In genomic region chr1:77671836-77672235, GRCh38 we compare ENCODE assay signal across 11 cellular contexts. TPM values are rescaled to one million over a fixed set of nuclear protein-coding genes. Genes with fewer than 3 reads are reported as not detected.
DNase-seq lines count a peak whose midpoint lies in the region; ATAC-seq, FAIRE-seq and TF ChIP-seq lines count a peak whose summit lies in the region.
"Had no signal": no experiment of that assay in that cellular context is flagged by ENCODE, and none has a peak within 500 bp of the region (broad histone marks: within the 10 kb centered on the region; RNA-seq: fewer than 3 reads in every experiment).

No MANE protein-coding gene starts in this region.

- TF ChIP-seq POLR2A in GM12878 (IDR thresholded peaks at IDR 0.05; ENCODE audit: low read depth, low read length) = no peak

- no peaks in the 10 kb centered on the region for H3K27me3 Mint-ChIP-seq in osteocyte (ENCODE audit: unreplicated experiment)

- TF ChIP-seq RAD21 in GM12878 (IDR thresholded peaks at IDR 0.05; ENCODE audit: insufficient read depth, low read depth, low read length) = no peak

- no TSS peak for BruUV-seq in GM12878 (replicated peaks; lab: Mats Ljungman, UMichigan)

- intact Hi-C loops in GM12878 (cut with micrococcal nuclease; ENCODE audit: unreplicated experiment) = loop anchor here (5.0 kb wide), 1 partner anchor 955 kb away; no protein-coding TSS in a partner anchor

- H3K9me3 ChIP-seq in GM12878 (replicated peaks; ENCODE audit: control insufficient read depth, insufficient read depth, low read length) (no peaks in the 10 kb centered on the region), WERI-Rb-1 (ENCODE audit: severe bottlenecking) (no peaks in the 10 kb centered on the region)

- H3K27me3 ChIP-seq in GM12878 (replicated peaks in 1 of 2; ENCODE audit: control insufficient read depth in 2 of 2, insufficient read depth in 2 of 2, low read length in 1 of 2) = no peaks in the 10 kb centered on the region
- H3K27me3 ChIP-seq in WERI-Rb-1 (ENCODE audit: insufficient read depth, low read depth, severe bottlenecking) = no peaks in the 10 kb centered on the region

- RAD21 ChIA-PET in GM12878 (lab: Charles Lee; ENCODE audit: unreplicated experiment) = interaction anchor here (0.6 to 1.1 kb wide), 2 partner anchors 11 to 132 kb away, joined by 3 to 4 read pairs; no protein-coding TSS in a partner anchor

- FAIRE-seq in GM12878 (lab: Jason Lieb, UNC) = no peak

- TF ChIP-seq CTCF in GM12878 (IDR thresholded peaks at IDR 0.05 in 2 of 3, conservative IDR thresholded peaks at IDR 0.05 in 1 of 3; ENCODE audit: control insufficient read depth in 2 of 3, extremely low read depth in 1 of 3, insufficient read depth in 1 of 3, low read depth in 3 of 3, low read length in 3 of 3) (no peak), osteocyte (IDR thresholded peaks at IDR 0.05) (no peak), GM20000 (IDR thresholded peaks at IDR 0.05; ENCODE audit: extremely low read depth, missing control alignments) (no peak), WERI-Rb-1 (IDR thresholded peaks at IDR 0.05; ENCODE audit: low read depth, low read length) (no peak)

- H3K4me1 Mint-ChIP-seq in osteocyte (ENCODE audit: unreplicated experiment) = peaks cover 51% of the 10 kb centered on the region

- POLR2A ChIA-PET in GM12878 (lab: Charles Lee) = interaction anchor here (0.6 to 2.2 kb wide), 4 partner anchors 9 to 80 kb away, joined by 3 to 8 read pairs (median 6); partner anchors contain the start of gene ZZZ3

- H3K36me3 Mint-ChIP-seq in osteocyte (ENCODE audit: unreplicated experiment) = no peaks in the 10 kb centered on the region

- H3K4me1 ChIP-seq in GM12878 (ENCODE audit: control insufficient read depth, insufficient read depth, low read length) = peaks cover 25% of the 10 kb centered on the region

- H3K4me3 ChIP-seq in GM12878 = peak overlapping the region; percentile 60
- no peak overlapping the region for H3K4me3 ChIP-seq in WERI-Rb-1 (ENCODE audit: low read depth, low read length)

- no peaks in the 10 kb centered on the region for H3K9me3 Mint-ChIP-seq in osteocyte (ENCODE audit: unreplicated experiment)

- no peak for TF ChIP-seq EP300 in GM12878 (IDR thresholded peaks at IDR 0.05; ENCODE audit: borderline replicate concordance in 1 of 2, control insufficient read depth in 1 of 2, low read depth in 2 of 2, low read length in 2 of 2)

- SMC1A ChIA-PET in GM12878 (lab: Charles Lee; ENCODE audit: uncharacterized antibody, unreplicated experiment) = interaction anchor here (1.0 to 2.0 kb wide), 6 partner anchors 8 to 75 kb away, joined by 3 to 7 read pairs (median 4); no protein-coding TSS in a partner anchor

- H3K36me3 ChIP-seq in GM12878 (ENCODE audit: control insufficient read depth in 2 of 2, insufficient read depth in 2 of 2, low read length in 1 of 2) (peaks cover 0 to 3% of the 10 kb centered on the region in 2 experiments; a peak in 1 of 4 replicates), WERI-Rb-1 (no peaks in the 10 kb centered on the region)

- peak; percentile 37 for DNase-seq in HT1080 (ENCODE audit: low read depth)
- DNase-seq in GM12878 (ENCODE audit: low read depth, low spot score) = no peak
- DNase-seq in osteocyte (ENCODE audit: extremely low spot score, unreplicated experiment) = no peak
- DNase-seq in GM20000 (ENCODE audit: low spot score) = no peak
- no peak for DNase-seq in WERI-Rb-1
- no peak for DNase-seq in GF-D8 (lab: John Stamatoyannopoulos, UW)
- DNase-seq in NCI-H82 treated with DMSO at 0.1 percent for 48 hours (lab: John Stamatoyannopoulos, UW; ENCODE audit: unreplicated experiment) = no peak
- DNase-seq: activated CD8-positive, alpha-beta memory T cell treated with anti-CD3 and anti-CD28 coated beads, Interleukin-2, amount 50 U/mL, for 48 hours; effector CD8-positive, alpha-beta T cell; left cardiac atrium had no signal

- in situ Hi-C loops in GM12878 (cut with MboI) = no loop called here

- peak overlapping the region; percentile 11 for H3K27ac Mint-ChIP-seq in osteocyte (ENCODE audit: unreplicated experiment)

- H3K27ac ChIP-seq in GM12878 (ENCODE audit: control insufficient read depth, insufficient read depth) (peak overlapping the region; percentile 82), WERI-Rb-1 (no peak overlapping the region)

- peak overlapping the region; percentile 15; the same call in 1 of the 2 replicates for H3K9ac ChIP-seq in GM12878 (ENCODE audit: control insufficient read depth, insufficient read depth, low read length)

- peak overlapping the region; percentile 97 for H3K4me2 ChIP-seq in GM12878 (ENCODE audit: control insufficient read depth, insufficient read depth)

- peak; percentile 48 for ATAC-seq in GM18867 (IDR thresholded peaks at IDR 0.05; ENCODE audit: unreplicated experiment)
- peak; percentile 61 for ATAC-seq in GM12878
- ATAC-seq: left cardiac atrium had no signal

- no peaks in the 10 kb centered on the region for H4K20me1 ChIP-seq in GM12878 (ENCODE audit: control insufficient read depth, insufficient read depth)

- peaks cover 97% of the 10 kb centered on the region for H3K79me2 ChIP-seq in GM12878 (ENCODE audit: control insufficient read depth, insufficient read depth, low read length)

- no peak overlapping the region for H2AFZ ChIP-seq in GM12878 (ENCODE audit: control insufficient read depth, low read depth, low read length)

- CTCF ChIA-PET in GM12878 (lab: Yijun Ruan, JAX) = interaction anchor here (0.6 to 1.6 kb wide), 2 partner anchors 11 to 20 kb away, joined by 3 to 5 read pairs; partner anchors contain the start of gene ZZZ3

- 49% methylated on average over 5 of the region's 5 CpGs for WGBS in GM12878 (ENCODE audit: insufficient coverage, insufficient replicate concordance, low lambda C conversion rate, missing lambda C conversion rate)

- H3K4me3 Mint-ChIP-seq in osteocyte (ENCODE audit: unreplicated experiment) = no peak overlapping the region

TF ChIP-seq in GM12878, 131 proteins besides CTCF, POLR2A, EP300 and RAD21:
- no peak for TF ChIP-seq NR2C1 (IDR thresholded peaks at IDR 0.05)
- TF ChIP-seq CHD4 (IDR thresholded peaks at IDR 0.05) = no peak
- TF ChIP-seq REST (IDR thresholded peaks at IDR 0.05; ENCODE audit: low read depth, low read length) = no peak
- TF ChIP-seq POLR2AphosphoS5 (IDR thresholded peaks at IDR 0.05; ENCODE audit: low read length) = no peak
- 0 out of 2 replicates have a peak, but pooled peaks have one; percentile 13 for TF ChIP-seq NFIC (IDR thresholded peaks at IDR 0.05; ENCODE audit: low read depth, low read length)
- no peak for TF ChIP-seq BACH1 (IDR thresholded peaks at IDR 0.05; ENCODE audit: borderline replicate concordance)

RNA-seq across cellular contexts. Expression of gene ZZZ3, which starts 10.6 kb away (rescaled TPM):
- total RNA-seq in HT1080 (2014; rRNA removed; shearing (Covaris generic)) = 64.8 and 70.6 TPM in 2 replicates
- polyA plus RNA-seq in HT1080 (2015; cell fraction: cytosol; rRNA removed) = 29.7 and 43.3 TPM in 2 replicates
- 39.5 and 41.4 TPM in 2 replicates for polyA plus RNA-seq in HT1080 (2015; cell fraction: nucleus; rRNA removed)
- 181 and 182 TPM in 2 replicates for total RNA-seq in GM12878 (2013; cell fraction: nucleolus; rRNA removed)
- total RNA-seq in GM12878 (2014; rRNA removed) (39.5 and 53.6 TPM in 2 replicates), GM12878 (2014; rRNA removed; fragmentation: Illumina TruSeq; extraction: Trizol) (44.1 and 45.1 TPM in 2 replicates), GM12878 (2021) (31.2 and 32.8 TPM in 2 replicates), osteocyte (51.5 and 54.3 TPM in 2 replicates)
- 7.4 TPM for polyA plus RNA-seq in GM12878 (2011; ENCODE audit: low read depth)
- polyA plus RNA-seq in GM12878 (2011; rRNA removed) (26.3 and 36.8 TPM in 2 replicates), GM12878 (2014; fragmentation: Illumina TruSeq; extraction: Trizol) (25.6 and 31.9 TPM in 2 replicates), GM12878 (2014; fragmentation: Nextera tagmentation; extraction: Ambion mirVana) (10 to 100 TPM; 10.5 to 12.7 TPM), GM12878 (2014; rRNA removed) (23.8 and 25.9 TPM in 2 replicates), GM12878 (2016; fragmentation: Nextera tagmentation; extraction: Ambion mirVana) (10 to 100 TPM; 37.4 to 40.3 TPM)
- 10.4 and 14.2 TPM in 2 replicates for polyA plus RNA-seq in GM12878 (2011; cell fraction: cytosol; rRNA removed)
- 21.3 and 26.8 TPM in 2 replicates for polyA plus RNA-seq in GM12878 (2011; cell fraction: nucleus; rRNA removed)
- polyA plus RNA-seq in GM12878 (2012) = 13.1 and 16.7 TPM in 2 replicates
- 28.9 and 43.7 TPM in 2 replicates for polyA minus RNA-seq in GM12878 (2011; rRNA and poly(A)+ RNA removed)
- 15.2 and 17.3 TPM in 2 replicates for polyA minus RNA-seq in GM12878 (2011; cell fraction: cytosol; rRNA and poly(A)+ RNA removed)
- 48.5 and 95.9 TPM in 2 replicates for polyA minus RNA-seq in GM12878 (2011; cell fraction: nucleus; rRNA and poly(A)+ RNA removed)
